ENCODE assay signal across 9 cellular contexts in genomic region chr5:1106385-1107166, GRCh38. TPM values are rescaled to one million over a fixed set of nuclear protein-coding genes. Genes with fewer than 3 reads are reported as not detected.
A peak's percentile ranks its signal among the peaks of the same experiment; 100 is the strongest.
DNase-seq lines count a peak whose midpoint lies in the region; ATAC-seq and TF ChIP-seq lines count a peak whose summit lies in the region.
"Had no signal": no experiment of that assay in that cellular context is flagged by ENCODE, and none has a peak within 500 bp of the region (broad histone marks: within the 10 kb centered on the region; RNA-seq: fewer than 3 reads in every experiment).

No MANE protein-coding gene starts in this region.

- no peaks in the 10 kb centered on the region for H3K27me3 ChIP-seq in GM23338 (ENCODE audit: insufficient read depth)
- H3K27me3 ChIP-seq in ectodermal cell (ENCODE audit: control insufficient read depth, insufficient read depth, low read length, poor library complexity, severe bottlenecking), result no peaks in the 10 kb centered on the region
- no peaks in the 10 kb centered on the region for H3K27me3 ChIP-seq in sigmoid colon

- H3K9me3 Mint-ChIP-seq in GM23338, result no peaks in the 10 kb centered on the region
- H3K9me3 Mint-ChIP-seq: neural crest cell had no signal

- intact Hi-C loops in sigmoid colon (cut with DNase I) (no loop called here), sciatic nerve (cut with DNase I) (no loop called here)

- H3K36me3 Mint-ChIP-seq in GM23338 (ENCODE audit: low read depth), result no peaks in the 10 kb centered on the region

- H3K4me3 Mint-ChIP-seq in GM23338, result peak overlapping the region; percentile 56

- H3K36me3 ChIP-seq in GM23338 (ENCODE audit: insufficient read depth) (no peaks in the 10 kb centered on the region), ectodermal cell (ENCODE audit: control insufficient read depth, insufficient read depth, low read length) (no peaks in the 10 kb centered on the region), sigmoid colon (no peaks in the 10 kb centered on the region)

- H4K20me1 ChIP-seq in GM23338 (replicated peaks; ENCODE audit: insufficient read depth), result peaks cover 6% of the 10 kb centered on the region; the same call in 1 of the 2 replicates

- TF ChIP-seq CTCF in GM23338 (conservative IDR thresholded peaks at IDR 0.05; ENCODE audit: low read depth in 2 of 2), result no peak
- no peak for TF ChIP-seq CTCF in RWPE1 (conservative IDR thresholded peaks at IDR 0.05; ENCODE audit: low read depth)
- TF ChIP-seq CTCF in sigmoid colon (IDR thresholded peaks at IDR 0.05), result no peak

- peaks cover 59% of the 10 kb centered on the region for H3K4me1 Mint-ChIP-seq in GM23338

- no peaks in the 10 kb centered on the region for H3K9me3 ChIP-seq in ectodermal cell (ENCODE audit: control insufficient read depth, low read length)
- no peaks in the 10 kb centered on the region for H3K9me3 ChIP-seq in sigmoid colon

- WGBS in ectodermal cell, 2 experiments, result 72 to 75% methylated on average over 23 of the region's 23 CpGs
- 36 to 67% methylated on average over 23 of the region's 23 CpGs for WGBS in sigmoid colon, 2 donors

- no peak for DNase-seq in GM23338 (ENCODE audit: low spot score)
- DNase-seq in RWPE1 (ENCODE audit: low spot score), result no peak
- DNase-seq in sigmoid colon, result no peak
- no peak for DNase-seq in NK-92 treated with Interleukin-12 subunit alpha and Interleukin-12 subunit beta, amount 100 ng/mL, for 24 hours (lab: John Stamatoyannopoulos, UW)
- DNase-seq in NCI-H2171 (lab: John Stamatoyannopoulos, UW), result no peak
- no peak for DNase-seq in sciatic nerve (ENCODE audit: low spot score)
- DNase-seq: NCI-H446 had no signal

- POLR2A ChIA-PET in RWPE1 (lab: Yijun Ruan, JAX; ENCODE audit: low non-redundant PET), result no interaction called here

- no peak for ATAC-seq in GM23338
- ATAC-seq in sciatic nerve, result no peak

- no peak overlapping the region for H3K4me3 ChIP-seq in GM23338
- H3K4me3 ChIP-seq in ectodermal cell (ENCODE audit: insufficient read depth, low read depth, low read length), result no peak overlapping the region
- H3K4me3 ChIP-seq in sigmoid colon, result no peak overlapping the region

- H3K4me2 ChIP-seq in GM23338, result peak overlapping the region; percentile 11; the same call in 1 of the 2 replicates

- H3K27ac ChIP-seq in GM23338 (ENCODE audit: low read depth) (peak overlapping the region; percentile 67; the same call in 1 of the 2 replicates), RWPE1 (peak overlapping the region; percentile 44), ectodermal cell (ENCODE audit: insufficient read depth, low read depth, low read length, poor library complexity, severe bottlenecking) (peak overlapping the region; percentile 26), sigmoid colon (peak overlapping the region; percentile 33 to 82 (median 57))

- peak overlapping the region; percentile 95 for H3K27ac Mint-ChIP-seq in GM23338

- no peak for TF ChIP-seq EP300 in sigmoid colon (IDR thresholded peaks at IDR 0.05)

- CTCF ChIA-PET in RWPE1 (lab: Yijun Ruan, JAX), result interaction anchor here (0.5 to 0.9 kb wide), 2 partner anchors 68 to 573 kb away, joined by 3 read pairs; no protein-coding TSS in a partner anchor

- no peak overlapping the region for H2AFZ ChIP-seq in GM23338

- TF ChIP-seq POLR2A in sigmoid colon (IDR thresholded peaks at IDR 0.05), result no peak

- no peaks in the 10 kb centered on the region for H3F3A ChIP-seq in GM23338 (replicated peaks; ENCODE audit: low read depth)

- H3K4me1 ChIP-seq in GM23338 (ENCODE audit: insufficient read depth) (peaks cover 26% of the 10 kb centered on the region; the same call in 1 of the 2 replicates), ectodermal cell (ENCODE audit: control insufficient read depth, insufficient read depth, low read length) (peaks cover 46% of the 10 kb centered on the region), sigmoid colon (peaks cover 0 to 75% (median 68%) of the 10 kb centered on the region in 4 donors)

- no peaks in the 10 kb centered on the region for H3K9me2 ChIP-seq in GM23338 (ENCODE audit: insufficient read depth)

- peaks cover 10% of the 10 kb centered on the region for H3K27me3 Mint-ChIP-seq in GM23338 (ENCODE audit: insufficient read depth, low read depth, poor library complexity)

- peaks cover 94% of the 10 kb centered on the region for H3K79me2 ChIP-seq in GM23338 (replicated peaks; ENCODE audit: insufficient read depth)

TF ChIP-seq in GM23338, 12 proteins besides CTCF, POLR2A, EP300 and RAD21 (continues in another document):
- TF ChIP-seq STAT1 (IDR thresholded peaks at IDR 0.05; ENCODE audit: unreplicated experiment) (no peak), EZH2phosphoT487 (IDR thresholded peaks at IDR 0.05; ENCODE audit: unreplicated experiment) (no peak), REST (IDR thresholded peaks at IDR 0.05; ENCODE audit: unreplicated experiment) (no peak), ZNF331 (CRISPR knock-in tag; IDR thresholded peaks at IDR 0.05; ENCODE audit: low read depth) (no peak), NANOG (IDR thresholded peaks at IDR 0.05; ENCODE audit: borderline replicate concordance) (no peak), EZH2 (IDR thresholded peaks at IDR 0.05; ENCODE audit: low read depth, unreplicated experiment) (no peak), ETS1 (IDR thresholded peaks at IDR 0.05) (no peak), JUNB (IDR thresholded peaks at IDR 0.05; ENCODE audit: unreplicated experiment) (no peak), CREB1 (CRISPR knock-in tag; IDR thresholded peaks at IDR 0.05; ENCODE audit: low read depth) (no peak)

RNA-seq across cellular contexts. Expression of gene SLC12A7, which starts 5.3 kb away (rescaled TPM):
- 32.2 TPM in 2 replicates for total RNA-seq in GM23338 (2014; rRNA removed; shearing (Covaris generic))
- 7.4 TPM in 2 replicates for polyA plus RNA-seq in GM23338 (2016; fragmentation: Nextera tagmentation; extraction: Ambion mirVana)
- 36.3 TPM for polyA plus RNA-seq in ectodermal cell (2013, experiment 1 of 4)
- 37.7 TPM for polyA plus RNA-seq in ectodermal cell (2013, experiment 2 of 4)
- 29.7 TPM for polyA plus RNA-seq in ectodermal cell (2013, experiment 3 of 4)
- 33.6 TPM for polyA plus RNA-seq in ectodermal cell (2013, experiment 4 of 4)
- total RNA-seq in sigmoid colon, result 10 to 100 TPM; 12.5 to 23.5 (median 18.4) TPM
- polyA plus RNA-seq in sigmoid colon, result 10 to 100 TPM in 2 of 3 donors, 1 to 10 TPM in 1; 7.2 to 54.3 (median 10.9) TPM
- total RNA-seq in sciatic nerve, result 31.7 TPM
